Comparison of ENCODE assay signal across 8 cellular contexts in genomic region chr15:101277038-101277822, GRCh38. TPM values are rescaled to one million over a fixed set of nuclear protein-coding genes. Genes with fewer than 3 reads are reported as not detected.
DNase-seq lines count a peak whose midpoint lies in the region; ATAC-seq and TF ChIP-seq lines count a peak whose summit lies in the region.

A gene with protein sequence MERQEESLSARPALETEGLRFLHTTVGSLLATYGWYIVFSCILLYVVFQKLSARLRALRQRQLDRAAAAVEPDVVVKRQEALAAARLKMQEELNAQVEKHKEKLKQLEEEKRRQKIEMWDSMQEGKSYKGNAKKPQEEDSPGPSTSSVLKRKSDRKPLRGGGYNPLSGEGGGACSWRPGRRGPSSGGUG (minus strand): TSS chr15:101277485. CDS start chr15:101277417, 68 bp downstream.

- H3K4me1 Mint-ChIP-seq in activated CD4-positive, alpha-beta memory T cell treated with anti-CD3 and anti-CD28 coated beads for 36 hours (ENCODE audit: low read depth), result peaks cover 29% of the 10 kb centered on the region

- ATAC-seq in GM19043 (IDR thresholded peaks at IDR 0.05; ENCODE audit: low read depth, unreplicated experiment), result peak; percentile 90
- peak; percentile 88 for ATAC-seq in HG03342 (IDR thresholded peaks at IDR 0.05; ENCODE audit: unreplicated experiment)
- peak; percentile 93 to 96 (median 95) for ATAC-seq in right lobe of liver

- DNase-seq in BE2C (peak; percentile 96), NCI-H526 treated with DMSO at 0.1 percent for 48 hours (lab: John Stamatoyannopoulos, UW) (peak; percentile 56), dermis microvascular lymphatic vessel endothelial cell (ENCODE audit: low read depth in 2 of 2) (peak; percentile 67 to 92), right lobe of liver (peak; percentile 93 to 94 (median 94))
- DNase-seq in activated CD4-positive, alpha-beta memory T cell treated with anti-CD3 and anti-CD28 coated beads for 36 hours, result peak; percentile 90
- DNase-seq in stimulated activated CD4-positive, alpha-beta T cell treated with anti-CD3 and anti-CD28 coated beads, Interleukin-4, amount 100 ng/mL, for 4 hours, result peak; percentile 82 to 92

- peak within 1 kb of the TSS; percentile 59 to 86 (median 69) for H3K27ac ChIP-seq in right lobe of liver

- peak; percentile 97 for TF ChIP-seq POLR2A in right lobe of liver (IDR thresholded peaks at IDR 0.05)

- CTCF ChIA-PET in activated CD4-positive, alpha-beta memory T cell treated with anti-CD3 and anti-CD28 coated beads for 36 hours (lab: Charles Lee), result interaction anchor here (1.0 to 2.9 kb wide), 6 partner anchors 10 to 270 kb away, joined by 4 to 24 read pairs (median 7); no protein-coding TSS in a partner anchor

- no peaks in the 10 kb centered on the region for H3K9me3 ChIP-seq in BE2C
- H3K9me3 ChIP-seq in right lobe of liver, result no peaks in the 10 kb centered on the region

- peaks cover 50% of the 10 kb centered on the region for H3K36me3 ChIP-seq in BE2C
- H3K36me3 ChIP-seq in right lobe of liver, result peaks cover 22 to 42% (median 25%) of the 10 kb centered on the region in 4 donors

- no peaks in the 10 kb centered on the region for H3K27me3 Mint-ChIP-seq in activated CD4-positive, alpha-beta memory T cell treated with anti-CD3 and anti-CD28 coated beads for 36 hours

- peak within 1 kb of the TSS; percentile 92 for H3K4me3 Mint-ChIP-seq in activated CD4-positive, alpha-beta memory T cell treated with anti-CD3 and anti-CD28 coated beads for 36 hours

- H3K4me1 ChIP-seq in BE2C (peaks cover 6% of the 10 kb centered on the region), right lobe of liver (peaks cover 0 to 33% (median 13%) of the 10 kb centered on the region in 4 donors)

- TF ChIP-seq CTCF in BE2C (IDR thresholded peaks at IDR 0.05; ENCODE audit: low read depth, low read length) (no peak), right lobe of liver (IDR thresholded peaks at IDR 0.05) (no peak)

- H3K4me3 ChIP-seq in BE2C (ENCODE audit: low read depth, low read length) (peak within 1 kb of the TSS; percentile 99), right lobe of liver (peak within 1 kb of the TSS; percentile 94 to 97 (median 94))

- intact Hi-C loops in activated CD4-positive, alpha-beta memory T cell treated with anti-CD3 and anti-CD28 coated beads for 36 hours (cut with micrococcal nuclease), result loop anchor here (5.0 kb wide), 3 partner anchors 270 to 675 kb away; partner anchors contain the start of genes ASB7, LINS1 and TM2D3
- intact Hi-C loops in right lobe of liver (cut with DNase I), result no loop called here

- 0% methylated on average over 33 of the region's 91 CpGs for WGBS in right lobe of liver (ENCODE audit: insufficient coverage, low coverage, low lambda C conversion rate, missing lambda C conversion rate)

- H3K27ac Mint-ChIP-seq in activated CD4-positive, alpha-beta memory T cell treated with anti-CD3 and anti-CD28 coated beads for 36 hours, result peak within 1 kb of the TSS; percentile 81

- H3K27me3 ChIP-seq in BE2C (no peaks in the 10 kb centered on the region), right lobe of liver (no peaks in the 10 kb centered on the region)

- POLR2A ChIA-PET in activated CD4-positive, alpha-beta memory T cell treated with anti-CD3 and anti-CD28 coated beads for 36 hours (lab: Charles Lee), result interaction anchor here (1.2 kb wide), 1 partner anchor 17 kb away, joined by 4 read pairs; no protein-coding TSS in a partner anchor

- no peaks in the 10 kb centered on the region for H3K9me3 Mint-ChIP-seq in activated CD4-positive, alpha-beta memory T cell treated with anti-CD3 and anti-CD28 coated beads for 36 hours

- peaks cover 39% of the 10 kb centered on the region for H3K36me3 Mint-ChIP-seq in activated CD4-positive, alpha-beta memory T cell treated with anti-CD3 and anti-CD28 coated beads for 36 hours

RNA-seq across cellular contexts. Expression of the gene that starts here (rescaled TPM):
- polyA plus RNA-seq in BE2C (2012; ENCODE audit: insufficient read depth, insufficient read length, low read depth), result 83.3 TPM
- total RNA-seq in activated CD4-positive, alpha-beta memory T cell treated with anti-CD3 and anti-CD28 coated beads for 36 hours, result 10 to 100 TPM; 30.9 to 31.7 TPM
- total RNA-seq in dermis microvascular lymphatic vessel endothelial cell (45.4 and 54.2 TPM in 2 replicates), right lobe of liver (10 to 100 TPM; 30.4 to 52.5 (median 39.6) TPM)

Comparison
In these comparisons a context has a peak if more than half of its experiments do, and no peak if none do; other contexts are left out.
1. Peak in every context shown above with its lines: DNase-seq, ATAC-seq, H3K4me3 ChIP-seq and H3K27ac ChIP-seq.